ENCODE assay signal across 8 cellular contexts in the genomic region with DNA sequence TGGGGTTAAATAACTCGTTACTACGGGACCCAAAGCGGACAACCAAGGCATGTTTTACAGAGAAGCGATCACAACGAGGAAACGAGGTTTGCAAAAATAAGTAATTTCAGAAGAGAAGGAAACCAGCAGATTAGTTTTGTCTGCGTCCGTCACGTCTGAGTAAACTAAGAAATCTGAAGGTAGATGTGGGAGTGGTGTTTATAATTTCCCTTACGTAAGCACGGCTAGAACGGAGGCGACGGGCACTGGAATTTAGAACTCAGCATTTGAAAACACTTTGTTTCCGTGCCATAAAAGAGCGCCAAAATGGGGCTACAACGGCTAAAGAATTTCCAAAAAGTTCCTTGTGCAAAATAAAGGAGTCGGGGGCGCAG. TPM values are rescaled to one million over a fixed set of nuclear protein-coding genes. Genes with fewer than 3 reads are reported as not detected.
A peak's percentile ranks its signal among the peaks of the same experiment; 100 is the strongest.
DNase-seq lines count a peak whose midpoint lies in the region; ATAC-seq and TF ChIP-seq lines count a peak whose summit lies in the region.

No MANE protein-coding gene starts in this region.

- TF ChIP-seq CTCF in Caco-2 (IDR thresholded peaks at IDR 0.05; ENCODE audit: insufficient read depth in 1 of 2, low read depth in 1 of 2, low read length in 1 of 2, severe bottlenecking in 1 of 2, unreplicated experiment in 1 of 2), result no peak
- TF ChIP-seq CTCF in stomach (IDR thresholded peaks at IDR 0.05), result no peak

- no TSS peak for BruUV-seq in Caco-2 (replicated peaks; lab: Mats Ljungman, UMichigan)

- intact Hi-C loops in Caco-2 (cut with micrococcal nuclease; ENCODE audit: unreplicated experiment), result loop anchor here (1.0 to 2.0 kb wide), 4 partner anchors 74 to 657 kb away; partner anchors contain the start of genes GLCCI1 and MIOS
- intact Hi-C loops in stomach (cut with DNase I; ENCODE audit: low total_unique reads), result no loop called here

- H3K4me1 Mint-ChIP-seq in Caco-2 (ENCODE audit: low read depth, unreplicated experiment) (peaks cover 24% of the 10 kb centered on the region), T-helper 17 cell (peaks cover 38% of the 10 kb centered on the region)

- no peak overlapping the region for H3K18ac ChIP-seq in mesenchymal stem cell (ENCODE audit: low read depth in 1 of 2, low read length in 2 of 2)

- H3K36me3 ChIP-seq in Caco-2 (ENCODE audit: control insufficient read depth, insufficient read depth, low read length), result no peaks in the 10 kb centered on the region
- H3K36me3 ChIP-seq in mesenchymal stem cell (ENCODE audit: control insufficient read depth in 1 of 2, insufficient read depth in 2 of 2, low read depth in 1 of 2, low read length in 2 of 2), result peaks cover 0 to 17% of the 10 kb centered on the region in 2 experiments
- peaks cover 0 to 20% (median 17%) of the 10 kb centered on the region in 4 donors for H3K36me3 ChIP-seq in stomach

- H2AK5ac ChIP-seq in mesenchymal stem cell (ENCODE audit: low read length, severe bottlenecking), result no peak overlapping the region

- no peaks in the 10 kb centered on the region for H3K27me3 Mint-ChIP-seq in Caco-2 (ENCODE audit: insufficient read depth, unreplicated experiment)
- no peaks in the 10 kb centered on the region for H3K27me3 Mint-ChIP-seq in T-helper 17 cell

- H3K36me3 Mint-ChIP-seq in Caco-2 (ENCODE audit: insufficient read depth, unreplicated experiment) (peaks cover 17% of the 10 kb centered on the region), T-helper 17 cell (ENCODE audit: low read depth) (peaks cover 3% of the 10 kb centered on the region)

- H3K27ac Mint-ChIP-seq in Caco-2 (ENCODE audit: unreplicated experiment), result peak overlapping the region; percentile 97
- H3K27ac Mint-ChIP-seq in T-helper 17 cell, result peak overlapping the region; percentile 99

- H4K8ac ChIP-seq in mesenchymal stem cell (ENCODE audit: low read length), result peak overlapping the region; percentile 4

- no peaks in the 10 kb centered on the region for H3K9me3 ChIP-seq in Caco-2
- H3K9me3 ChIP-seq in T-helper 17 cell (ENCODE audit: control insufficient read depth, low read length, poor library complexity, severe bottlenecking), result no peaks in the 10 kb centered on the region
- H3K9me3 ChIP-seq in mesenchymal stem cell (ENCODE audit: control insufficient read depth, low read length), result no peaks in the 10 kb centered on the region
- H3K9me3 ChIP-seq in stomach, result no peaks in the 10 kb centered on the region

- H2BK15ac ChIP-seq in mesenchymal stem cell (ENCODE audit: low read depth, poor library complexity, severe bottlenecking), result no peak overlapping the region

- no peaks in the 10 kb centered on the region for H3K9me3 Mint-ChIP-seq in Caco-2 (ENCODE audit: unreplicated experiment)

- no peak overlapping the region for H3K23ac ChIP-seq in mesenchymal stem cell (ENCODE audit: low read length in 2 of 2)

- in situ Hi-C loops in KBM-7 (cut with MboI; ENCODE audit: low pct_unique_long_range_greater_than_20kb, low sequenced_read_pairs), result no loop called here

- CTCF ChIA-PET in Caco-2 (lab: Charles Lee), result interaction anchor here (0.6 to 1.5 kb wide), 3 partner anchors 125 to 656 kb away, joined by 3 to 4 read pairs (median 4); partner anchors contain the start of gene C1GALT1

- TF ChIP-seq POLR2A in stomach (IDR thresholded peaks at IDR 0.05), result no peak

- no peak for TF ChIP-seq EP300 in stomach (IDR thresholded peaks at IDR 0.05)

- peak overlapping the region; percentile 92 for H3K9ac ChIP-seq in mesenchymal stem cell (ENCODE audit: low read length)

- H2AFZ ChIP-seq in mesenchymal stem cell (ENCODE audit: low read depth, low read length), result peak overlapping the region; percentile 91

- H3K4me1 ChIP-seq in Caco-2 (peaks cover 15% of the 10 kb centered on the region), mesenchymal stem cell (ENCODE audit: control insufficient read depth, insufficient read depth, low read depth, low read length) (peaks cover 5% of the 10 kb centered on the region), stomach (peaks cover 11 to 33% (median 28%) of the 10 kb centered on the region in 4 donors)

- DNase-seq in Caco-2 (no peak), T-helper 17 cell (peak in 2 of 3 donors; percentile 33 to 34), mesenchymal stem cell (peak; percentile 37), stomach (no peak), KBM-7 (no peak)

- peaks cover 15% of the 10 kb centered on the region for H3K79me1 ChIP-seq in mesenchymal stem cell (replicated peaks; ENCODE audit: low read length, poor library complexity, severe bottlenecking)

- under 1% methylated on average over 19 of the region's 19 CpGs for WGBS in mesenchymal stem cell
- WGBS in stomach, 5 donors, result 0% methylated on average over 19 of the region's 19 CpGs

- H3K27me3 ChIP-seq in Caco-2 (replicated peaks; ENCODE audit: control insufficient read depth, insufficient read depth, low read length) (no peaks in the 10 kb centered on the region), mesenchymal stem cell (ENCODE audit: control insufficient read depth in 1 of 2, insufficient read depth in 1 of 2, low read length in 2 of 2) (no peaks in the 10 kb centered on the region), stomach (no peaks in the 10 kb centered on the region)

- H3K4me3 ChIP-seq in Caco-2 (ENCODE audit: low read depth, low read length) (peak overlapping the region; percentile 83), mesenchymal stem cell (ENCODE audit: insufficient read depth in 1 of 2, low read depth in 1 of 2, low read length in 2 of 2) (peak overlapping the region; percentile 93 to 95), stomach (peak overlapping the region; percentile 71 to 84 (median 77))

- H2BK5ac ChIP-seq in mesenchymal stem cell (ENCODE audit: low read depth, low read length, poor library complexity, severe bottlenecking), result no peak overlapping the region

- H2BK120ac ChIP-seq in mesenchymal stem cell (ENCODE audit: low read depth, low read length), result no peak overlapping the region

- H3K4me3 Mint-ChIP-seq in Caco-2 (ENCODE audit: unreplicated experiment) (peak overlapping the region; percentile 88), T-helper 17 cell (peak overlapping the region; percentile 96)

- POLR2A ChIA-PET in Caco-2 (lab: Charles Lee), result interaction anchor here (0.6 kb wide), 1 partner anchor 1771 kb away, joined by 3 read pairs; no protein-coding TSS in a partner anchor

- no peak overlapping the region for H2BK12ac ChIP-seq in mesenchymal stem cell (ENCODE audit: low read length in 2 of 2)

- peak overlapping the region; percentile 89 for H3K4me2 ChIP-seq in mesenchymal stem cell (ENCODE audit: low read length, poor library complexity, severe bottlenecking)

- H3K27ac ChIP-seq in cingulate gyrus (ENCODE audit: low read depth, low read length), result peak overlapping the region; percentile 88
- no peak overlapping the region for H3K27ac ChIP-seq in mesenchymal stem cell (ENCODE audit: low read length, poor library complexity, severe bottlenecking)
- peak overlapping the region; percentile 81 to 96 (median 95) for H3K27ac ChIP-seq in stomach

- H4K91ac ChIP-seq in mesenchymal stem cell (ENCODE audit: low read length), result no peak overlapping the region

- peak overlapping the region in 1 of 2 experiments; percentile 56 for H3K4ac ChIP-seq in mesenchymal stem cell (ENCODE audit: low read depth in 1 of 2, low read length in 2 of 2)

- ATAC-seq in HG02973 (IDR thresholded peaks at IDR 0.05; ENCODE audit: unreplicated experiment) (peak; percentile 7), T-helper 17 cell (peak; percentile 48), GM21717 (IDR thresholded peaks at IDR 0.05; ENCODE audit: unreplicated experiment) (no peak)

- no peak overlapping the region for H3K14ac ChIP-seq in mesenchymal stem cell (ENCODE audit: low read length in 2 of 2)

RNA-seq across cellular contexts. Expression of gene UMAD1, which starts 0.7 kb away (rescaled TPM):
- total RNA-seq in Caco-2 (2022) (20.0 and 20.3 TPM in 2 replicates), T-helper 17 cell (10 to 100 TPM; 10.9 to 15.0 TPM), stomach (100 to 1,000 TPM in 1 of 5 donors, 10 to 100 TPM in 4; 22.0 to 175 (median 37.9) TPM)
- 14.9 TPM for polyA plus RNA-seq in mesenchymal stem cell (2013, experiment 1 of 2)
- polyA plus RNA-seq in mesenchymal stem cell (2013, experiment 2 of 2), result 14.5 TPM
- polyA plus RNA-seq in stomach, result 10 to 100 TPM in 2 of 3 donors, 1 to 10 TPM in 1; 7.8 to 43.4 (median 21.5) TPM

Comparison
In these comparisons a context has a peak if more than half of its experiments do, and no peak if none do; other contexts are left out.
1. DNase-seq: peak in T-helper 17 cell (2 of 3) and mesenchymal stem cell (single experiment); none in Caco-2 (0 of 2), stomach (single experiment) and KBM-7 (single experiment).
2. Peak in every context shown above with its lines, with median percentiles within 50 percentile points of each other: H3K4me3 ChIP-seq.